Comparison of ENCODE assay signal across 1 cellular context in the genomic region with DNA sequence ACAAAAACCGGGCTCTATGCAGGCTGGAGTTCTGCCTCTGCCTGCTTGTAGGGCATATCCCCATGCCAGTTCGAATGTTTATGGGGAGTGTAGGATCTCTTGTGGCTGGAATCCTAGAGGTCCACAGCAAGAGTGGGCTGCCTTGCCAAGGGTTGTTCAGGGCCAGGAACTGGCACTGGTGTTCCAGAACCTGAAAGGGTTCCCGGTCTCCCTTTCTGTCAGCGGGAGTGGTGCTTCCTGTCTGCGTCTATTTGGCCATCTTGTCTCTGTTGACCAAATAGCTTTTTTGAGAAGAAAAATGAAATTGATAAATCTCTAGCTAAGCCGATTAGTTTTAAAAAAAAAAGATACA.
TF ChIP-seq lines count a peak whose summit lies in the region.

No MANE protein-coding gene starts in this region.

TF ChIP-seq in H1, 55 proteins besides CTCF, POLR2A, EP300 and RAD21:
- TF ChIP-seq JUND (IDR thresholded peaks at IDR 0.05; ENCODE audit: low read length): no peak
- TF ChIP-seq CEBPB (IDR thresholded peaks at IDR 0.05; ENCODE audit: low read depth, low read length): no peak
- TF ChIP-seq RFX5 (IDR thresholded peaks at IDR 0.05; ENCODE audit: borderline replicate concordance, low read depth, low read length): no peak
- TF ChIP-seq BRCA1 (IDR thresholded peaks at IDR 0.05; ENCODE audit: low read depth, low read length): no peak
- 0 out of 2 replicates have a peak, but pooled peaks have one; percentile 0 for TF ChIP-seq RBBP5 (IDR thresholded peaks at IDR 0.05; ENCODE audit: borderline replicate concordance, low read depth, low read length)
- no peak for TF ChIP-seq CHD2 (IDR thresholded peaks at IDR 0.05; ENCODE audit: low read length)
- no peak for TF ChIP-seq RNF2 (IDR thresholded peaks at IDR 0.05; ENCODE audit: borderline replicate concordance, low read depth, low read length, missing control alignments, poor library complexity, severe bottlenecking)
